13 cellular contexts compared by ENCODE assay signal in genomic region chr20:3808544-3808943, GRCh38. TPM values are rescaled to one million over a fixed set of nuclear protein-coding genes. Genes with fewer than 3 reads are reported as not detected.
DNase-seq lines count a peak whose midpoint lies in the region; ATAC-seq, FAIRE-seq and TF ChIP-seq lines count a peak whose summit lies in the region.
"Had no signal": no experiment of that assay in that cellular context is flagged by ENCODE, and none has a peak within 500 bp of the region (broad histone marks: within the 10 kb centered on the region; RNA-seq: fewer than 3 reads in every experiment).

No MANE protein-coding gene starts in this region.

- peaks cover 27% of the 10 kb centered on the region for H3K36me3 ChIP-seq in CD4-positive, alpha-beta memory T cell (ENCODE audit: insufficient read depth, low read length)
- H3K36me3 ChIP-seq in adipocyte (ENCODE audit: control insufficient read depth, insufficient read depth, low read length, severe bottlenecking) (peaks cover 4% of the 10 kb centered on the region), keratinocyte (ENCODE audit: control insufficient read depth in 2 of 2, extremely low read depth in 1 of 2, insufficient read depth in 2 of 2, low read length in 2 of 2) (peaks cover 1 to 21% of the 10 kb centered on the region in 2 experiments)

- CTCF ChIA-PET in CD4-positive, alpha-beta memory T cell (lab: Charles Lee; ENCODE audit: partially characterized antibody): interaction anchor here (5.3 kb wide), 1 partner anchor 13 kb away, joined by 36 read pairs; the partner anchor contains the start of gene CDC25B

- H3K4me2 ChIP-seq in keratinocyte (ENCODE audit: control insufficient read depth, extremely low read depth, insufficient read depth, low read depth, low read length): peak overlapping the region; percentile 76

- H3K27me3 ChIP-seq in CD4-positive, alpha-beta memory T cell (ENCODE audit: insufficient read depth, low read length): no peaks in the 10 kb centered on the region
- no peaks in the 10 kb centered on the region for H3K27me3 ChIP-seq in adipocyte (replicated peaks; ENCODE audit: control insufficient read depth, insufficient read depth, low read length)
- no peaks in the 10 kb centered on the region for H3K27me3 ChIP-seq in keratinocyte (ENCODE audit: control insufficient read depth, extremely low read depth, insufficient read depth, low read length)

- POLR2A ChIA-PET in CD4-positive, alpha-beta memory T cell (lab: Charles Lee; ENCODE audit: partially characterized antibody): no interaction called here

- no peaks in the 10 kb centered on the region for H3K9me3 Mint-ChIP-seq in CD4-positive, alpha-beta memory T cell
- H3K9me3 Mint-ChIP-seq: stimulated activated memory B cell treated with anti-CD40 and anti-IgM and Interleukin-4, amounts not matched to agents 10 μg/mL and 1 μg/mL and 100 μg/mL, for 72 hours had no signal

- FAIRE-seq in keratinocyte (lab: Jason Lieb, UNC): no peak
- FAIRE-seq: endometrium had no signal

- peaks cover 92% of the 10 kb centered on the region for H3K4me1 ChIP-seq in CD4-positive, alpha-beta memory T cell (ENCODE audit: insufficient read depth, low read length)
- H3K4me1 ChIP-seq in adipocyte (ENCODE audit: control insufficient read depth, insufficient read depth, low read length) (peaks cover 61% of the 10 kb centered on the region), keratinocyte (ENCODE audit: control insufficient read depth, extremely low read depth, insufficient read depth, low read length) (peaks cover 71% of the 10 kb centered on the region)

- H3K27me3 Mint-ChIP-seq in CD4-positive, alpha-beta memory T cell: no peaks in the 10 kb centered on the region
- H3K27me3 Mint-ChIP-seq: stimulated activated memory B cell treated with anti-CD40 and anti-IgM and Interleukin-4, amounts not matched to agents 10 μg/mL and 1 μg/mL and 100 μg/mL, for 72 hours had no signal

- TF ChIP-seq CTCF in keratinocyte (optimal IDR thresholded peaks at IDR 0.05 in 1 of 3, IDR thresholded peaks at IDR 0.05 in 1 of 3, conservative IDR thresholded peaks at IDR 0.05 in 1 of 3; ENCODE audit: extremely low read depth in 1 of 3, insufficient read depth in 2 of 3, low read length in 3 of 3) (no peak), GM13976 (IDR thresholded peaks at IDR 0.05; ENCODE audit: borderline replicate concordance, control extremely low read depth, extremely low read depth, insufficient read depth, missing control alignments) (no peak)

- in situ Hi-C loops in GM13976 (cut with MboI; ENCODE audit: low sequenced_read_pairs, unreplicated experiment): no loop called here

- no peak overlapping the region for H3K4me3 ChIP-seq in CD4-positive, alpha-beta memory T cell (ENCODE audit: low read length in 2 of 2)
- H3K4me3 ChIP-seq in adipocyte (ENCODE audit: low read length): peak overlapping the region; percentile 76
- H3K4me3 ChIP-seq in keratinocyte (ENCODE audit: control insufficient read depth in 2 of 3, extremely low read depth in 1 of 3, insufficient read depth in 2 of 3, low read depth in 1 of 3, low read length in 3 of 3): no peak overlapping the region
- no peak overlapping the region for H3K4me3 ChIP-seq in skin epidermis

- dilution Hi-C loops in keratinocyte (cut with MboI; ENCODE audit: extremely low pct_ligation_motif_present, low sequenced_read_pairs): no loop called here

- H3K27ac ChIP-seq in CD4-positive, alpha-beta memory T cell (ENCODE audit: low read depth, low read length): peak overlapping the region; percentile 46
- peak overlapping the region; percentile 99 for H3K27ac ChIP-seq in keratinocyte (ENCODE audit: control insufficient read depth, insufficient read depth, low read length)
- peak overlapping the region in 19 of 21 experiments; percentile 77 to 97 (median 93) for H3K27ac ChIP-seq in skin epidermis

- intact Hi-C loops in CD4-positive, alpha-beta memory T cell (cut with micrococcal nuclease): no loop called here

- no peak for ATAC-seq in GM18868 (IDR thresholded peaks at IDR 0.05; ENCODE audit: unreplicated experiment)
- ATAC-seq: stimulated activated memory B cell treated with anti-CD40 and anti-IgM and Interleukin-4, amounts not matched to agents 10 μg/mL and 1 μg/mL and 100 μg/mL, for 72 hours had no signal

- peaks cover 31 to 33% of the 10 kb centered on the region in 2 donors for H3K36me3 Mint-ChIP-seq in CD4-positive, alpha-beta memory T cell

- H3K27ac Mint-ChIP-seq in CD4-positive, alpha-beta memory T cell: peak overlapping the region in 5 of 7 donors; percentile 46 to 87 (median 62)
- H3K27ac Mint-ChIP-seq: stimulated activated memory B cell treated with anti-CD40 and anti-IgM and Interleukin-4, amounts not matched to agents 10 μg/mL and 1 μg/mL and 100 μg/mL, for 72 hours had no signal

- H3K79me2 ChIP-seq in keratinocyte (ENCODE audit: control insufficient read depth, insufficient read depth, low read length): no peaks in the 10 kb centered on the region

- H3K9me1 ChIP-seq in keratinocyte (ENCODE audit: control insufficient read depth, extremely low read depth, insufficient read depth, low read length): no peaks in the 10 kb centered on the region

- no peaks in the 10 kb centered on the region for H3K9me3 ChIP-seq in CD4-positive, alpha-beta memory T cell (ENCODE audit: control insufficient read depth in 1 of 2, low read length in 2 of 2)
- H3K9me3 ChIP-seq in adipocyte (ENCODE audit: control insufficient read depth, low read length) (no peaks in the 10 kb centered on the region), keratinocyte (ENCODE audit: control insufficient read depth, low read depth, low read length) (no peaks in the 10 kb centered on the region)

- no peak overlapping the region for H2AFZ ChIP-seq in keratinocyte (ENCODE audit: control insufficient read depth, low read length)

- no peak overlapping the region for H3K4me3 Mint-ChIP-seq in CD4-positive, alpha-beta memory T cell
- H3K4me3 Mint-ChIP-seq: stimulated activated memory B cell treated with anti-CD40 and anti-IgM and Interleukin-4, amounts not matched to agents 10 μg/mL and 1 μg/mL and 100 μg/mL, for 72 hours had no signal

- no peak for DNase-seq in CD4-positive, alpha-beta memory T cell
- DNase-seq in adipocyte (ENCODE audit: low read depth) (no peak), keratinocyte (ENCODE audit: low read depth, low spot score) (no peak), GM13976 (ENCODE audit: low spot score) (no peak), DMS 273 treated with DMSO at 0.1 percent for 48 hours (lab: John Stamatoyannopoulos, UW) (no peak), NCI-H146 treated with DMSO at 0.1 percent for 48 hours (lab: John Stamatoyannopoulos, UW; ENCODE audit: unreplicated experiment) (no peak)
- DNase-seq: activated CD4-positive, CD25-positive, alpha-beta regulatory T cell treated with anti-CD3 and anti-CD28 coated beads, Interleukin-2, amount 50 U/mL, for 72 hours; activated naive CD4-positive, alpha-beta T cell treated with Interleukin-2 at 50 U/mL for 16 hours had no signal

- H3K4me1 Mint-ChIP-seq in CD4-positive, alpha-beta memory T cell: peaks cover 56 to 84% (median 67%) of the 10 kb centered on the region in 4 donors

- peak overlapping the region; percentile 88 for H3K9ac ChIP-seq in adipocyte (ENCODE audit: low read length)
- H3K9ac ChIP-seq in keratinocyte (ENCODE audit: control insufficient read depth, extremely low read depth, insufficient read depth, low read length): peak overlapping the region; percentile 88

- no peaks in the 10 kb centered on the region for H4K20me1 ChIP-seq in keratinocyte (ENCODE audit: control insufficient read depth, extremely low read depth, insufficient read depth, low read length)

RNA-seq across cellular contexts. Expression of gene AP5S1, which starts 11.8 kb away (rescaled TPM):
- total RNA-seq in CD4-positive, alpha-beta memory T cell: 10 to 100 TPM; 10.4 to 11.1 TPM
- 10 to 100 TPM; 14.5 to 16.8 TPM for polyA plus RNA-seq in CD4-positive, alpha-beta memory T cell
- 4.3 to 9.0 TPM (median 5.2 TPM) in 3 replicates for polyA plus RNA-seq in keratinocyte
- polyA plus RNA-seq in keratinocyte (2011; ENCODE audit: low read depth): 0.51 TPM
- 4.2 and 7.7 TPM in 2 replicates for polyA plus RNA-seq in keratinocyte (2011; cell fraction: cytosol; rRNA removed)
- 4.5 and 6.2 TPM in 2 replicates for polyA plus RNA-seq in keratinocyte (2011; cell fraction: nucleus; rRNA removed)
- polyA plus RNA-seq in keratinocyte (2012; ENCODE audit: low replicate concordance): 3.2 and 9.7 TPM in 2 replicates
- 5.6 to 13.5 TPM (median 6.1 TPM) in 3 replicates for polyA minus RNA-seq in keratinocyte
- 9.8 TPM for polyA minus RNA-seq in keratinocyte (2011; cell fraction: cytosol; rRNA and poly(A)+ RNA removed)
- polyA minus RNA-seq in keratinocyte (2011; cell fraction: nucleus; rRNA and poly(A)+ RNA removed): 5.9 and 7.0 TPM in 2 replicates

RNA-seq across cellular contexts. Expression of gene CDC25B, which starts 12.4 kb away (rescaled TPM):
- 100 to 1,000 TPM; 410 to 420 TPM for total RNA-seq in CD4-positive, alpha-beta memory T cell
- 10 to 100 TPM; 25.9 to 55.9 TPM for polyA plus RNA-seq in CD4-positive, alpha-beta memory T cell
- 15.0 to 41.5 TPM (median 23.5 TPM) in 3 replicates for polyA plus RNA-seq in keratinocyte
- 35.9 TPM for polyA plus RNA-seq in keratinocyte (2011; ENCODE audit: low read depth)
- polyA plus RNA-seq in keratinocyte (2011; cell fraction: cytosol; rRNA removed): 31.9 and 57.1 TPM in 2 replicates
- polyA plus RNA-seq in keratinocyte (2011; cell fraction: nucleus; rRNA removed): 89.9 and 117 TPM in 2 replicates
- 14.3 and 38.5 TPM in 2 replicates for polyA plus RNA-seq in keratinocyte (2012; ENCODE audit: low replicate concordance)
- 19.1 to 77.3 TPM (median 28.9 TPM) in 3 replicates for polyA minus RNA-seq in keratinocyte
- 34.5 TPM for polyA minus RNA-seq in keratinocyte (2011; cell fraction: cytosol; rRNA and poly(A)+ RNA removed)
- 18.8 and 36.4 TPM in 2 replicates for polyA minus RNA-seq in keratinocyte (2011; cell fraction: nucleus; rRNA and poly(A)+ RNA removed)

RNA-seq across cellular contexts. Expression of gene CENPB, which starts 22.0 kb away (rescaled TPM):
- 10 to 100 TPM; 52.2 to 56.7 TPM for total RNA-seq in CD4-positive, alpha-beta memory T cell
- polyA plus RNA-seq in CD4-positive, alpha-beta memory T cell: 1 to 10 TPM in 1 of 2 donors, under 1 TPM in 1; 0.56 to 1.9 TPM
- polyA plus RNA-seq in keratinocyte: 18.1 to 22.3 TPM (median 22.0 TPM) in 3 replicates
- 20.5 TPM for polyA plus RNA-seq in keratinocyte (2011; ENCODE audit: low read depth)
- polyA plus RNA-seq in keratinocyte (2011; cell fraction: cytosol; rRNA removed): 14.2 and 31.9 TPM in 2 replicates
- polyA plus RNA-seq in keratinocyte (2011; cell fraction: nucleus; rRNA removed): 19.2 and 26.9 TPM in 2 replicates
- 19.4 and 51.1 TPM in 2 replicates for polyA plus RNA-seq in keratinocyte (2012; ENCODE audit: low replicate concordance)
- 19.1 to 48.1 TPM (median 20.0 TPM) in 3 replicates for polyA minus RNA-seq in keratinocyte
- 59.7 TPM for polyA minus RNA-seq in keratinocyte (2011; cell fraction: cytosol; rRNA and poly(A)+ RNA removed)
- 16.1 and 19.6 TPM in 2 replicates for polyA minus RNA-seq in keratinocyte (2011; cell fraction: nucleus; rRNA and poly(A)+ RNA removed)

RNA-seq across cellular contexts. Expression of gene SPEF1, which starts 27.3 kb away (rescaled TPM):
- total RNA-seq in CD4-positive, alpha-beta memory T cell: not detected
- under 1 TPM in 1 of 2 donors, not detected in 1; 0.15 TPM for polyA plus RNA-seq in CD4-positive, alpha-beta memory T cell
- 0.06 to 0.09 TPM (median 0.07 TPM) in 3 replicates for polyA plus RNA-seq in keratinocyte
- polyA plus RNA-seq in keratinocyte (2011; ENCODE audit: low read depth): not detected
- 0.06 TPM in 1 of 2 replicates, not detected in the other for polyA plus RNA-seq in keratinocyte (2011; cell fraction: cytosol; rRNA removed)
- 0.15 TPM in 2 replicates for polyA plus RNA-seq in keratinocyte (2011; cell fraction: nucleus; rRNA removed)
- not detected in 2 replicates for polyA plus RNA-seq in keratinocyte (2012; ENCODE audit: low replicate concordance)
- polyA minus RNA-seq in keratinocyte: not detected in 3 replicates
- polyA minus RNA-seq in keratinocyte (2011; cell fraction: cytosol; rRNA and poly(A)+ RNA removed): not detected
- not detected in 2 replicates for polyA minus RNA-seq in keratinocyte (2011; cell fraction: nucleus; rRNA and poly(A)+ RNA removed)
- total RNA-seq: kidney epithelial cell had no signal

RNA-seq across cellular contexts. Expression of gene MAVS, which starts 38.1 kb away (rescaled TPM):
- 10 to 100 TPM; 45.2 to 49.3 TPM for total RNA-seq in CD4-positive, alpha-beta memory T cell
- 1 to 10 TPM; 1.2 to 8.5 TPM for polyA plus RNA-seq in CD4-positive, alpha-beta memory T cell
- polyA plus RNA-seq in keratinocyte: 15.1 to 17.2 TPM (median 17.1 TPM) in 3 replicates
- polyA plus RNA-seq in keratinocyte (2011; ENCODE audit: low read depth): 3.3 TPM
- 14.2 and 15.5 TPM in 2 replicates for polyA plus RNA-seq in keratinocyte (2011; cell fraction: cytosol; rRNA removed)
- 36.0 and 44.7 TPM in 2 replicates for polyA plus RNA-seq in keratinocyte (2011; cell fraction: nucleus; rRNA removed)
- 10.8 and 20.9 TPM in 2 replicates for polyA plus RNA-seq in keratinocyte (2012; ENCODE audit: low replicate concordance)
- polyA minus RNA-seq in keratinocyte: 33.8 to 60.2 TPM (median 36.5 TPM) in 3 replicates
- polyA minus RNA-seq in keratinocyte (2011; cell fraction: cytosol; rRNA and poly(A)+ RNA removed): 26.3 TPM
- polyA minus RNA-seq in keratinocyte (2011; cell fraction: nucleus; rRNA and poly(A)+ RNA removed): 21.2 and 32.6 TPM in 2 replicates

Comparison
In these comparisons a context has a peak if more than half of its experiments do, and no peak if none do; other contexts are left out.
1. H3K27ac ChIP-seq: peak in every context shown above with its lines; median percentile 99 in keratinocyte; 93 in skin epidermis; 46 in CD4-positive, alpha-beta memory T cell.